ENCODE assay signal across 11 cellular contexts in the genomic region with DNA sequence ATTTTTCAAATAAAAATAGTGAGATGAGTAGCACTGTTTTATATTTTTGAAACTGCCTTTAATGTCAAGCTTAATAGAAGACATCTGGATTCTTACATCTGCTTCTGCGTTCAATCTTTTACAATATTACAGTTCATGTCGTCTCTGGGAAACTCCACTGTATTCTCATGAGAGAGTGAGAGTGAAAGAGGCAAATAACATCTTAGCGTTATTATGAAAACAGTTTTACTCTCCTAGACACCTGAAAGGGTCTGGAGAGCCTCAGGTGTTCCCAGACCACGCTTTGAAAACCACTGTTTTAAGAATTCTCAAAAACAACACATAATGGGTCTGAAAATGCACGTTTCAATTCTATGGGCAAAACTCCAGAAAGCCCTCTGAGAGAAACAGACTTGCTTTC.
DNase-seq lines count a peak whose midpoint lies in the region; ATAC-seq, FAIRE-seq and TF ChIP-seq lines count a peak whose summit lies in the region.
"Had no signal": no experiment of that assay in that cellular context is flagged by ENCODE, and none has a peak within 500 bp of the region (broad histone marks: within the 10 kb centered on the region; RNA-seq: fewer than 3 reads in every experiment).

No MANE protein-coding gene starts in this region.

- TF ChIP-seq CTCF in osteoblast (IDR thresholded peaks at IDR 0.05; ENCODE audit: extremely low read depth, low read depth, low read length) (no peak), WTC11 (IDR thresholded peaks at IDR 0.05) (no peak)

- H3K27me3 Mint-ChIP-seq in WTC11 (ENCODE audit: low read depth) = no peaks in the 10 kb centered on the region
- H3K27me3 Mint-ChIP-seq: natural killer cell treated with Interleukin-12 subunit alpha and Interleukin-12 subunit beta and Interleukin-15 and Interleukin-18, amount 100 ng/mL, for 72 hours had no signal

- H3K27ac ChIP-seq in osteoblast (ENCODE audit: low read depth, low read length) = peak overlapping the region; percentile 83

- H2AFZ ChIP-seq in osteoblast (ENCODE audit: low read length) = peak overlapping the region; percentile 71

- H3K4me3 Mint-ChIP-seq in WTC11 = no peak overlapping the region
- H3K4me3 Mint-ChIP-seq: natural killer cell treated with Interleukin-12 subunit alpha and Interleukin-12 subunit beta and Interleukin-15 and Interleukin-18, amount 100 ng/mL, for 72 hours had no signal

- H3K79me2 ChIP-seq in osteoblast (ENCODE audit: insufficient read depth, low read length) = peaks cover 70% of the 10 kb centered on the region

- no peaks in the 10 kb centered on the region for H3K9me3 Mint-ChIP-seq in WTC11
- H3K9me3 Mint-ChIP-seq: natural killer cell treated with Interleukin-12 subunit alpha and Interleukin-12 subunit beta and Interleukin-15 and Interleukin-18, amount 100 ng/mL, for 72 hours had no signal

- H3K36me3 ChIP-seq in osteoblast (ENCODE audit: insufficient read depth, low read length) = no peaks in the 10 kb centered on the region
- H3K36me3 ChIP-seq: esophagus muscularis mucosa had no signal

- peak; percentile 78 for ATAC-seq in GM18873 (IDR thresholded peaks at IDR 0.05; ENCODE audit: low FRiP score, unreplicated experiment)
- ATAC-seq in HG02623 (IDR thresholded peaks at IDR 0.05; ENCODE audit: unreplicated experiment) = peak; percentile 85
- ATAC-seq in WTC11 = no peak
- ATAC-seq: natural killer cell treated with Interleukin-12 subunit alpha and Interleukin-12 subunit beta and Interleukin-15 and Interleukin-18, amount 100 ng/mL, for 72 hours had no signal

- CTCF ChIA-PET in WTC11 (lab: Charles Lee) = no interaction called here

- no peaks in the 10 kb centered on the region for H4K20me1 ChIP-seq in osteoblast (ENCODE audit: insufficient read depth, low read length)

- peaks cover 44% of the 10 kb centered on the region for H3K4me1 Mint-ChIP-seq in WTC11

- H3K4me2 ChIP-seq in osteoblast (ENCODE audit: insufficient read depth, low read length) = peak overlapping the region; percentile 74

- POLR2A ChIA-PET in WTC11 (lab: Charles Lee) = no interaction called here

- H3K36me3 Mint-ChIP-seq in WTC11 = no peaks in the 10 kb centered on the region
- H3K36me3 Mint-ChIP-seq: natural killer cell treated with Interleukin-12 subunit alpha and Interleukin-12 subunit beta and Interleukin-15 and Interleukin-18, amount 100 ng/mL, for 72 hours had no signal

- H3K27me3 ChIP-seq in osteoblast (ENCODE audit: insufficient read depth, low read length) = no peaks in the 10 kb centered on the region
- H3K27me3 ChIP-seq: esophagus muscularis mucosa had no signal

- no peaks in the 10 kb centered on the region for H3K9me3 ChIP-seq in osteoblast (ENCODE audit: low read depth, low read length)
- H3K9me3 ChIP-seq: esophagus muscularis mucosa had no signal

- H3K4me1 ChIP-seq in osteoblast (ENCODE audit: insufficient read depth, low read length) = peaks cover 49% of the 10 kb centered on the region

- H3K27ac Mint-ChIP-seq in WTC11 = no peak overlapping the region
- H3K27ac Mint-ChIP-seq: natural killer cell treated with Interleukin-12 subunit alpha and Interleukin-12 subunit beta and Interleukin-15 and Interleukin-18, amount 100 ng/mL, for 72 hours had no signal

- H3K4me3 ChIP-seq in osteoblast (ENCODE audit: insufficient read depth, low read length) = peak overlapping the region; percentile 30

- DNase-seq in HT-29 (ENCODE audit: low spot score) = peak; percentile 32
- no peak for DNase-seq in osteoblast (ENCODE audit: insufficient read length, low spot score, missing footprints)
- DNase-seq in NCI-H510A (lab: John Stamatoyannopoulos, UW) = no peak
- no peak for DNase-seq in WTC11 (ENCODE audit: low spot score)
- DNase-seq in ecto neural progenitor cell (ENCODE audit: low spot score) = no peak
- no peak for DNase-seq in RCC 7860 (ENCODE audit: low spot score)
- DNase-seq: DND-41 had no signal

- no peak for FAIRE-seq in RCC 7860 (lab: Jason Lieb, UNC)

TF ChIP-seq in WTC11, 78 proteins besides CTCF, POLR2A, EP300 and RAD21 (continues in another document):
- no peak for TF ChIP-seq RELA (CRISPR knock-in tag; IDR thresholded peaks at IDR 0.05; ENCODE audit: borderline replicate concordance)
- TF ChIP-seq FOXP4 (CRISPR knock-in tag; IDR thresholded peaks at IDR 0.05) = no peak
- TF ChIP-seq OVOL2 (CRISPR knock-in tag; IDR thresholded peaks at IDR 0.05; ENCODE audit: borderline replicate concordance) = no peak
- TF ChIP-seq NR1H2 (CRISPR knock-in tag; IDR thresholded peaks at IDR 0.05) = no peak
- TF ChIP-seq ZNF281 (CRISPR knock-in tag; IDR thresholded peaks at IDR 0.05) = no peak
- no peak for TF ChIP-seq EMX1 (CRISPR knock-in tag; IDR thresholded peaks at IDR 0.05)
- TF ChIP-seq, protein P1, sequence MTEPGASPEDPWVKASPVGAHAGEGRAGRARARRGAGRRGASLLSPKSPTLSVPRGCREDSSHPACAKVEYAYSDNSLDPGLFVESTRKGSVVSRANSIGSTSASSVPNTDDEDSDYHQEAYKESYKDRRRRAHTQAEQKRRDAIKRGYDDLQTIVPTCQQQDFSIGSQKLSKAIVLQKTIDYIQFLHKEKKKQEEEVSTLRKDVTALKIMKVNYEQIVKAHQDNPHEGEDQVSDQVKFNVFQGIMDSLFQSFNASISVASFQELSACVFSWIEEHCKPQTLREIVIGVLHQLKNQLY (CRISPR knock-in tag; IDR thresholded peaks at IDR 0.05) = no peak
- TF ChIP-seq STAT6 (CRISPR knock-in tag; conservative IDR thresholded peaks at IDR 0.05; ENCODE audit: low read depth) = no peak
- TF ChIP-seq, protein P2, sequence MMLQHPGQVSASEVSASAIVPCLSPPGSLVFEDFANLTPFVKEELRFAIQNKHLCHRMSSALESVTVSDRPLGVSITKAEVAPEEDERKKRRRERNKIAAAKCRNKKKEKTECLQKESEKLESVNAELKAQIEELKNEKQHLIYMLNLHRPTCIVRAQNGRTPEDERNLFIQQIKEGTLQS (CRISPR knock-in tag; conservative IDR thresholded peaks at IDR 0.05) = no peak
- no peak for TF ChIP-seq E2F5 (CRISPR knock-in tag; IDR thresholded peaks at IDR 0.05)
- TF ChIP-seq CBFB (CRISPR knock-in tag; IDR thresholded peaks at IDR 0.05; ENCODE audit: low read depth) = no peak
- no peak for TF ChIP-seq PRRX2 (CRISPR knock-in tag; IDR thresholded peaks at IDR 0.05)
